13 cellular contexts compared by ENCODE assay signal in genomic region chr3:160661660-160662059, GRCh38. TPM values are rescaled to one million over a fixed set of nuclear protein-coding genes. Genes with fewer than 3 reads are reported as not detected.
DNase-seq lines count a peak whose midpoint lies in the region; ATAC-seq and TF ChIP-seq lines count a peak whose summit lies in the region.
"Had no signal": no experiment of that assay in that cellular context is flagged by ENCODE, and none has a peak within 500 bp of the region (broad histone marks: within the 10 kb centered on the region; RNA-seq: fewer than 3 reads in every experiment).

No MANE protein-coding gene starts in this region.

- 52 to 71% (median 62%) methylated on average over 1 of the region's 1 CpG for WGBS in adrenal gland, 4 donors

- DNase-seq in NCI-H774 (lab: John Stamatoyannopoulos, UW) (peak; percentile 71), mucosa of descending colon (no peak), adrenal gland (no peak), GM20000 (ENCODE audit: low spot score) (no peak)
- DNase-seq in activated naive CD4-positive, alpha-beta T cell treated with anti-CD3 and anti-CD28 coated beads, Interleukin-2, amount 50 U/mL, for 16 hours: no peak
- DNase-seq: activated CD8-positive, alpha-beta memory T cell treated with anti-CD3 and anti-CD28 coated beads, Interleukin-2, amount 10 ng/mL, durations not matched to agents 7 days and 5 days; activated naive CD8-positive, alpha-beta T cell treated with anti-CD3 and anti-CD28 coated beads for 36 hours; CD4-positive, alpha-beta T cell; NCI-H1436; right cardiac atrium; T1000 had no signal

- intact Hi-C loops in mucosa of descending colon (cut with DNase I, micrococcal nuclease) (no loop called here), adrenal gland (cut with DNase I) (no loop called here)

- no peak overlapping the region for H3K4me3 ChIP-seq in mucosa of descending colon
- H3K4me3 ChIP-seq in adrenal gland: no peak overlapping the region

- no peak overlapping the region for H3K27ac ChIP-seq in adrenal gland

- TF ChIP-seq CTCF in mucosa of descending colon (IDR thresholded peaks at IDR 0.05): no peak
- TF ChIP-seq CTCF in adrenal gland (IDR thresholded peaks at IDR 0.05): no peak
- no peak for TF ChIP-seq CTCF in GM20000 (IDR thresholded peaks at IDR 0.05; ENCODE audit: extremely low read depth, missing control alignments)

- no peak for TF ChIP-seq POLR2A in adrenal gland (IDR thresholded peaks at IDR 0.05)

- H3K36me3 ChIP-seq in mucosa of descending colon (ENCODE audit: low read depth) (no peaks in the 10 kb centered on the region), adrenal gland (replicated peaks in 1 of 2) (no peaks in the 10 kb centered on the region)

- H3K4me1 ChIP-seq in mucosa of descending colon (ENCODE audit: low read depth) (peaks cover 13% of the 10 kb centered on the region), adrenal gland (replicated peaks in 1 of 2) (no peaks in the 10 kb centered on the region)

- ATAC-seq in GM18868 (IDR thresholded peaks at IDR 0.05; ENCODE audit: unreplicated experiment) (peak; percentile 54), HG03342 (IDR thresholded peaks at IDR 0.05; ENCODE audit: unreplicated experiment) (peak; percentile 52), mucosa of descending colon (peak; percentile 28)
- ATAC-seq: activated CD8-positive, alpha-beta memory T cell treated with anti-CD3 and anti-CD28 coated beads, Interleukin-2, amount 10 ng/mL, durations not matched to agents 7 days and 5 days; right cardiac atrium had no signal

- H3K9me3 ChIP-seq in mucosa of descending colon (no peaks in the 10 kb centered on the region), adrenal gland (replicated peaks in 1 of 3) (no peaks in the 10 kb centered on the region)

- no peaks in the 10 kb centered on the region for H3K27me3 ChIP-seq in adrenal gland

RNA-seq across cellular contexts. Expression of gene ARL14, which starts 15.3 kb away (rescaled TPM):
- total RNA-seq in mucosa of descending colon (10 to 100 TPM; 11.6 to 40.4 (median 22.2) TPM), adrenal gland (under 1 TPM in 2 of 8 donors, not detected in 6; 0.19 to 0.22 TPM)
- polyA plus RNA-seq in adrenal gland: under 1 TPM in 1 of 3 donors, not detected in 2; 0.27 TPM
- total RNA-seq: activated CD8-positive, alpha-beta memory T cell treated with anti-CD3 and anti-CD28 coated beads, Interleukin-2, amount 10 ng/mL, durations not matched to agents 7 days and 5 days; activated naive CD8-positive, alpha-beta T cell treated with anti-CD3 and anti-CD28 coated beads for 36 hours; CD4-positive, alpha-beta T cell; right cardiac atrium had no signal

Comparison
In these comparisons a context has a peak if more than half of its experiments do, and no peak if none do; other contexts are left out.
1. RNA of gene ARL14, which starts 15.3 kb away (total RNA-seq): 11.6 to 40.4 TPM in mucosa of descending colon; 0.19 to 0.22 TPM in adrenal gland; every median in the first group is over 10 times any median in the second.
2. Peak in every context shown above with its lines, with median percentiles within 50 percentile points of each other: ATAC-seq.